13 cellular contexts compared by ENCODE assay signal in genomic region chr15:100733088-100733487, GRCh38.
DNase-seq lines count a peak whose midpoint lies in the region; ATAC-seq and TF ChIP-seq lines count a peak whose summit lies in the region.
"Had no signal": no experiment of that assay in that cellular context is flagged by ENCODE, and none has a peak within 500 bp of the region (broad histone marks: within the 10 kb centered on the region; RNA-seq: fewer than 3 reads in every experiment).

No MANE protein-coding gene starts in this region.

- H3K27ac ChIP-seq in uterus (peak overlapping the region; percentile 76 to 82), ascending aorta (no peak overlapping the region)
- H3K27ac ChIP-seq: WERI-Rb-1 had no signal

- H3K27me3 ChIP-seq in uterus (no peaks in the 10 kb centered on the region), ascending aorta (no peaks in the 10 kb centered on the region)

- no TSS peak for BruUV-seq in MCF 10A (replicated peaks; lab: Mats Ljungman, UMichigan)

- peaks cover 7% of the 10 kb centered on the region for H3K9me3 Mint-ChIP-seq in MCF 10A (ENCODE audit: unreplicated experiment)

- POLR2A ChIA-PET in MCF 10A (lab: Yijun Ruan, JAX), result interaction anchor here (1.3 kb wide), 1 partner anchor 11 kb away, joined by 3 read pairs; no protein-coding TSS in a partner anchor

- no peak for TF ChIP-seq POLR2A in uterus (IDR thresholded peaks at IDR 0.05)

- CTCF ChIA-PET in MCF 10A (lab: Yijun Ruan, JAX), result interaction anchor here (0.6 to 1.6 kb wide), 3 partner anchors 17 to 1859 kb away, joined by 3 to 4 read pairs (median 3); no protein-coding TSS in a partner anchor

- peak; percentile 8 for DNase-seq in SIG-M5 treated with dmso at 0.1 percent for 504 hours (lab: John Stamatoyannopoulos, UW; ENCODE audit: unreplicated experiment)
- DNase-seq in SIG-M5 (lab: John Stamatoyannopoulos, UW), result no peak
- peak; percentile 45 for DNase-seq in MCF 10A (ENCODE audit: unreplicated experiment)
- DNase-seq in left cardiac atrium, result no peak
- peak in 1 of 2 donors; percentile 30 for DNase-seq in uterus
- no peak for DNase-seq in stimulated activated CD4-positive, alpha-beta T cell treated with anti-CD3 and anti-CD28 coated beads, Interleukin-15, amount 100 ng/mL, for 24 hours
- DNase-seq in ascending aorta (ENCODE audit: low spot score in 2 of 2), result no peak
- no peak for DNase-seq in HK-2 (ENCODE audit: unreplicated experiment)
- DNase-seq: 8988T; effector memory CD8-positive, alpha-beta T cell; NCI-H2081; OCI-M1; WERI-Rb-1 had no signal

- H3K36me3 ChIP-seq in uterus (no peaks in the 10 kb centered on the region), ascending aorta (no peaks in the 10 kb centered on the region)
- H3K36me3 ChIP-seq: WERI-Rb-1 had no signal

- H3K27me3 Mint-ChIP-seq in MCF 10A (ENCODE audit: insufficient read depth, unreplicated experiment), result no peaks in the 10 kb centered on the region

- no peak overlapping the region for H3K4me3 Mint-ChIP-seq in MCF 10A (ENCODE audit: unreplicated experiment)
- H3K4me3 Mint-ChIP-seq: effector memory CD8-positive, alpha-beta T cell had no signal

- H3K4me1 Mint-ChIP-seq in MCF 10A (ENCODE audit: insufficient read depth, unreplicated experiment), result peaks cover 23% of the 10 kb centered on the region

- H3K36me3 Mint-ChIP-seq in MCF 10A (ENCODE audit: insufficient read depth, unreplicated experiment), result peaks cover 5% of the 10 kb centered on the region

- intact Hi-C loops in MCF 10A (cut with micrococcal nuclease), result no loop called here
- intact Hi-C loops in left cardiac atrium (cut with DNase I), result no loop called here
- intact Hi-C loops in uterus (cut with DNase I; ENCODE audit: low total_unique reads), result no loop called here
- intact Hi-C loops in ascending aorta (cut with DNase I), result no loop called here

- ATAC-seq in left cardiac atrium, result peak; percentile 32 to 44
- ATAC-seq: effector memory CD8-positive, alpha-beta T cell had no signal

- TF ChIP-seq CTCF in MCF 10A (IDR thresholded peaks at IDR 0.05; ENCODE audit: unreplicated experiment) (no peak), uterus (IDR thresholded peaks at IDR 0.05) (no peak), ascending aorta (IDR thresholded peaks at IDR 0.05) (no peak)

- H3K4me1 ChIP-seq in uterus, result peaks cover 0 to 8% of the 10 kb centered on the region in 2 donors
- H3K4me1 ChIP-seq in ascending aorta, result peaks cover 0 to 3% of the 10 kb centered on the region in 2 donors

- peak overlapping the region; percentile 67 for H3K27ac Mint-ChIP-seq in MCF 10A (ENCODE audit: low read depth, unreplicated experiment)
- H3K27ac Mint-ChIP-seq: effector memory CD8-positive, alpha-beta T cell had no signal

- H3K4me3 ChIP-seq in uterus, result no peak overlapping the region
- H3K4me3 ChIP-seq in ascending aorta, result no peak overlapping the region

- H3K9me3 ChIP-seq in uterus (no peaks in the 10 kb centered on the region), ascending aorta (no peaks in the 10 kb centered on the region)

Comparison
In these comparisons a context has a peak if more than half of its experiments do, and no peak if none do; other contexts are left out.
1. DNase-seq: peak in SIG-M5 treated with dmso at 0.1 percent for 504 hours (single experiment) and MCF 10A (single experiment); none in SIG-M5 (single experiment), left cardiac atrium (single experiment), stimulated activated CD4-positive, alpha-beta T cell treated with anti-CD3 and anti-CD28 coated beads, Interleukin-15, amount 100 ng/mL, for 24 hours (single experiment), ascending aorta (0 of 2) and HK-2 (single experiment).
2. H3K27ac ChIP-seq: peak in uterus (2 of 2); none in ascending aorta (0 of 2).